Comparison of ENCODE assay signal across 2 cellular contexts in genomic region chr7:133126422-133126821, GRCh38.
A peak's percentile ranks its signal among the peaks of the same experiment; 100 is the strongest.
TF ChIP-seq lines count a peak whose summit lies in the region.

No MANE protein-coding gene starts in this region.

TF ChIP-seq in GM23338, 12 proteins besides CTCF, POLR2A, EP300 and RAD21 (continued from another document):
- TF ChIP-seq ZNF462 (CRISPR knock-in tag; IDR thresholded peaks at IDR 0.05) (no peak), EZH2 (IDR thresholded peaks at IDR 0.05; ENCODE audit: low read depth, unreplicated experiment) (no peak)
TF ChIP-seq in GM23338: peak in this region for 0.

TF ChIP-seq in SK-N-SH treated with all-trans-retinoic acid at 6 μM for 48 hours, 23 proteins besides CTCF, POLR2A, EP300 and RAD21 (continued from another document):
- TF ChIP-seq CREB5 (CRISPR knock-in tag; IDR thresholded peaks at IDR 0.05; ENCODE audit: low read depth) (0 out of 2 replicates have a peak, but pooled peaks have one; percentile 31), PPARA (CRISPR knock-in tag; IDR thresholded peaks at IDR 0.05; ENCODE audit: borderline replicate concordance) (peak; percentile 48; the same call in 1 of the 2 replicates)
